ENCODE assay signal across 13 cellular contexts in genomic region chr4:187929024-187929423, GRCh38.
DNase-seq lines count a peak whose midpoint lies in the region; ATAC-seq, FAIRE-seq and TF ChIP-seq lines count a peak whose summit lies in the region.
"Had no signal": no experiment of that assay in that cellular context is flagged by ENCODE, and none has a peak within 500 bp of the region (broad histone marks: within the 10 kb centered on the region; RNA-seq: fewer than 3 reads in every experiment).

No MANE protein-coding gene starts in this region.

- TF ChIP-seq CTCF in bronchial epithelial cell (IDR thresholded peaks at IDR 0.05; ENCODE audit: insufficient read depth, low read length, severe bottlenecking) (no peak), osteocyte (IDR thresholded peaks at IDR 0.05) (peak; percentile 19), vagina (IDR thresholded peaks at IDR 0.05) (no peak)

- H3K27ac Mint-ChIP-seq in osteocyte (ENCODE audit: unreplicated experiment): no peak overlapping the region

- H3K36me3 ChIP-seq in bronchial epithelial cell (ENCODE audit: control insufficient read depth, insufficient read depth, low read length): no peaks in the 10 kb centered on the region
- H3K36me3 ChIP-seq in vagina: no peaks in the 10 kb centered on the region
- H3K36me3 ChIP-seq: pancreas had no signal

- H3K27me3 ChIP-seq in bronchial epithelial cell (ENCODE audit: control insufficient read depth, insufficient read depth, low read length) (no peaks in the 10 kb centered on the region), vagina (no peaks in the 10 kb centered on the region)
- H3K27me3 ChIP-seq: pancreas had no signal

- no peaks in the 10 kb centered on the region for H3K9me3 ChIP-seq in vagina
- H3K9me3 ChIP-seq: pancreas had no signal

- intact Hi-C loops in vagina (cut with DNase I): no loop called here

- peaks cover 19% of the 10 kb centered on the region for H3K9me3 Mint-ChIP-seq in osteocyte (ENCODE audit: unreplicated experiment)

- DNase-seq in NCI-H345 (lab: John Stamatoyannopoulos, UW) (peak; percentile 2), NCI-H345 treated with DMSO at 0.1 percent for 48 hours (lab: John Stamatoyannopoulos, UW; ENCODE audit: unreplicated experiment) (no peak), NCI-H524 (lab: John Stamatoyannopoulos, UW) (peak; percentile 14 to 59), bronchial epithelial cell (ENCODE audit: low read depth) (no peak), osteocyte (ENCODE audit: extremely low spot score, unreplicated experiment) (no peak), left lobe of liver (ENCODE audit: low spot score) (no peak), vagina (ENCODE audit: extremely low spot score in 2 of 2) (no peak)
- DNase-seq in stimulated activated CD4-positive, alpha-beta T cell treated with anti-CD3 and anti-CD28 coated beads, Interleukin-15, amount 100 ng/mL, for 24 hours: no peak
- DNase-seq: activated CD4-positive, alpha-beta T cell treated with anti-CD3 and anti-CD28 coated beads, Interleukin-2, amount 50 U/mL, for 4 hours; midbrain; pancreas had no signal

- no peaks in the 10 kb centered on the region for H3K27me3 Mint-ChIP-seq in osteocyte (ENCODE audit: unreplicated experiment)

- no peak overlapping the region for H3K27ac ChIP-seq in vagina
- H3K27ac ChIP-seq: pancreas had no signal

- ATAC-seq in left lobe of liver: no peak
- ATAC-seq: pancreas had no signal

- peaks cover 4% of the 10 kb centered on the region for H3K36me3 Mint-ChIP-seq in osteocyte (ENCODE audit: unreplicated experiment)

- no peak for TF ChIP-seq POLR2A in vagina (IDR thresholded peaks at IDR 0.05)

- FAIRE-seq in bronchial epithelial cell (lab: Jason Lieb, UNC): peak; percentile 68
- FAIRE-seq: astrocyte, pancreas, RCC 7860 had no signal

- no peaks in the 10 kb centered on the region for H3K4me1 ChIP-seq in vagina
- H3K4me1 ChIP-seq: pancreas had no signal

- H3K4me3 Mint-ChIP-seq in osteocyte (ENCODE audit: unreplicated experiment): no peak overlapping the region

- H3K4me3 ChIP-seq in bronchial epithelial cell (ENCODE audit: low read depth, low read length) (no peak overlapping the region), vagina (no peak overlapping the region)
- H3K4me3 ChIP-seq: pancreas had no signal

- peaks cover 7% of the 10 kb centered on the region for H3K4me1 Mint-ChIP-seq in osteocyte (ENCODE audit: unreplicated experiment)

Comparison
In these comparisons a context has a peak if more than half of its experiments do, and no peak if none do; other contexts are left out.
1. DNase-seq: peak in NCI-H345 (single experiment) and NCI-H524 (2 of 2); none in NCI-H345 treated with DMSO at 0.1 percent for 48 hours (single experiment), bronchial epithelial cell (single experiment), osteocyte (single experiment), left lobe of liver (single experiment), stimulated activated CD4-positive, alpha-beta T cell treated with anti-CD3 and anti-CD28 coated beads, Interleukin-15, amount 100 ng/mL, for 24 hours (single experiment) and vagina (0 of 2).